In the genomic region with DNA sequence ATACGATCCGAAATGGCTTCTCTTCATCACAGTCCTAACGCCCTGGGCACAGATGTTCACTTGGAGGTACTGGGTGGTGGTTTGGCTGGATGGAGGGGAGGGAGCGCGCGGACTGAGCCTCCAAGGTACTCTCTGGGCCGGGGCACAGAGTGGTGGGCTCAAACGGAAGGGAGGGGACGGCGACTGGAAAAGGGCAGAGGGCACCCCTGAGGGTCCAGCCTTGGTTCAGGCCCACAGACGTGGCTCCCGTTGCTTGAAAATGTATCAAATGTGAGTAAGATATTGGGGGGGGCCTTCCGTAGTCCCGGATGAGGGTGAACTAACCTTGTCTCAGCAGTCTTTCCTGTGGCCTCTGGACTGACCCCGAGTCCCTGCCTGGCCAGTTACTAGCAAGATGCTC, we compare ENCODE assay signal across 8 cellular contexts.
A peak's percentile ranks its signal among the peaks of the same experiment; 100 is the strongest.
DNase-seq lines count a peak whose midpoint lies in the region; ATAC-seq and TF ChIP-seq lines count a peak whose summit lies in the region.

No MANE protein-coding gene starts in this region.

- no peak for TF ChIP-seq CTCF in coronary artery (IDR thresholded peaks at IDR 0.05)

- DNase-seq in coronary artery (ENCODE audit: low spot score) (no peak), retina (peak; percentile 53), islet precursor cell (no peak), substantia nigra (lab: John Stamatoyannopoulos, UW) (no peak), GDM1 (lab: John Stamatoyannopoulos, UW) (no peak), C1 segment of cervical spinal cord (lab: John Stamatoyannopoulos, UW) (no peak)

- peak overlapping the region; percentile 69 for H3K4me3 ChIP-seq in coronary artery

- peak; percentile 25 for ATAC-seq in GM18909 (IDR thresholded peaks at IDR 0.05; ENCODE audit: poor library complexity, unreplicated experiment)
- peak; percentile 11 for ATAC-seq in HG03378 (IDR thresholded peaks at IDR 0.05; ENCODE audit: unreplicated experiment)

- H3K27ac ChIP-seq in coronary artery (no peak overlapping the region), substantia nigra (ENCODE audit: low read depth, low read length, poor library complexity, severe bottlenecking) (no peak overlapping the region)
